14 cellular contexts compared by ENCODE assay signal in genomic region chr12:52125499-52125900, GRCh38. TPM values are rescaled to one million over a fixed set of nuclear protein-coding genes. Genes with fewer than 3 reads are reported as not detected.
DNase-seq lines count a peak whose midpoint lies in the region; ATAC-seq and TF ChIP-seq lines count a peak whose summit lies in the region.
"Had no signal": no experiment of that assay in that cellular context is flagged by ENCODE, and none has a peak within 500 bp of the region (broad histone marks: within the 10 kb centered on the region; RNA-seq: fewer than 3 reads in every experiment).

No MANE protein-coding gene starts in this region.

- TF ChIP-seq CTCF in VCaP (conservative IDR thresholded peaks at IDR 0.05) (no peak), nephron (IDR thresholded peaks at IDR 0.05; ENCODE audit: unreplicated experiment in 3 of 3) (no peak), GM10248 (IDR thresholded peaks at IDR 0.05; ENCODE audit: control extremely low read depth, extremely low read depth, low read depth, missing control alignments) (no peak)

- H3K4me1 ChIP-seq in HUES48 (ENCODE audit: control insufficient read depth, insufficient read depth, low read length): peaks cover 52% of the 10 kb centered on the region

- in situ Hi-C loops in G401 (cut with HindIII; ENCODE audit: low sequenced_read_pairs): no loop called here

- H3K27me3 Mint-ChIP-seq in nephron (ENCODE audit: low read depth): peaks cover 24% of the 10 kb centered on the region

- DNase-seq in D341Med (ENCODE audit: low spot score) (peak; percentile 35), GM10248 (ENCODE audit: extremely low spot score) (no peak), G401 (ENCODE audit: low spot score) (no peak)
- DNase-seq: activated CD4-positive, CD25-positive, alpha-beta regulatory T cell; activated T-cell treated with anti-CD3 and anti-CD28 coated beads, Interleukin-2, amount 50 U/mL, for 72 hours; erythroblast; nephron progenitor cell had no signal

- H3K36me3 ChIP-seq in HUES48 (ENCODE audit: control insufficient read depth, insufficient read depth, low read length): no peaks in the 10 kb centered on the region

- POLR2A ChIA-PET in GM10248 (lab: Yijun Ruan, JAX): no interaction called here

- no peaks in the 10 kb centered on the region for H3K27me3 ChIP-seq in HUES48 (ENCODE audit: control insufficient read depth, insufficient read depth, low read length)

- H3K9me3 Mint-ChIP-seq in nephron: no peaks in the 10 kb centered on the region
- H3K9me3 Mint-ChIP-seq: activated T-cell treated with anti-CD3 and anti-CD28 coated beads, Interleukin-2, amount 50 U/mL, for 72 hours; brain; nephron progenitor cell had no signal

- no peak for ATAC-seq in GM18870 (IDR thresholded peaks at IDR 0.05; ENCODE audit: unreplicated experiment)
- ATAC-seq in GM19328 (IDR thresholded peaks at IDR 0.05; ENCODE audit: unreplicated experiment): no peak
- ATAC-seq: activated T-cell treated with anti-CD3 and anti-CD28 coated beads, Interleukin-2, amount 50 U/mL, for 72 hours had no signal

- peak overlapping the region; percentile 56 to 85 (median 68) for H3K27ac Mint-ChIP-seq in nephron
- H3K27ac Mint-ChIP-seq: activated T-cell treated with anti-CD3 and anti-CD28 coated beads, Interleukin-2, amount 50 U/mL, for 72 hours; nephron progenitor cell had no signal

- peaks cover 38% of the 10 kb centered on the region for H3K4me1 Mint-ChIP-seq in nephron

- peak overlapping the region; percentile 19; the same call in 1 of the 2 replicates for H3K4me3 ChIP-seq in HUES48 (ENCODE audit: low read depth, low read length)

- H3K27ac ChIP-seq in HUES48 (ENCODE audit: low read depth, low read length) (peak overlapping the region; percentile 93), VCaP (peak overlapping the region; percentile 100)
- H3K27ac ChIP-seq: HL-60 had no signal

- no peak overlapping the region for H3K4me3 Mint-ChIP-seq in nephron
- H3K4me3 Mint-ChIP-seq: activated T-cell treated with anti-CD3 and anti-CD28 coated beads, Interleukin-2, amount 50 U/mL, for 72 hours; brain; nephron progenitor cell had no signal

- CTCF ChIA-PET in GM10248 (lab: Yijun Ruan, JAX): interaction anchor here (1.0 to 6.0 kb wide), 7 partner anchors 9 to 203 kb away, joined by 3 to 186 read pairs (median 5); no protein-coding TSS in a partner anchor

- no peaks in the 10 kb centered on the region for H3K36me3 Mint-ChIP-seq in nephron (ENCODE audit: low read depth)
- H3K36me3 Mint-ChIP-seq: brain had no signal

- H3K9ac ChIP-seq in HUES48 (ENCODE audit: low read depth, low read length): peak overlapping the region; percentile 55

- H3K9me3 ChIP-seq in HUES48 (ENCODE audit: control insufficient read depth, insufficient read depth, low read length): no peaks in the 10 kb centered on the region

RNA-seq across cellular contexts. Expression of gene SMIM41, which starts 46.0 kb away (rescaled TPM):
- not detected in 2 replicates for total RNA-seq in G401 (2014; rRNA removed; shearing (Covaris generic))
- total RNA-seq: activated T-cell treated with anti-CD3 and anti-CD28 coated beads, Interleukin-2, amount 50 U/mL, for 72 hours had no signal

RNA-seq across cellular contexts. Expression of gene ATG101, which starts 55.7 kb away (rescaled TPM):
- 54.7 and 72.2 TPM in 2 replicates for total RNA-seq in G401 (2014; rRNA removed; shearing (Covaris generic))
